Comparison of ENCODE assay signal across 22 cellular contexts in genomic region chr11:26158251-26158650, GRCh38.
"Had no signal": no experiment of that assay in that cellular context is flagged by ENCODE, and none has a peak within 500 bp of the region (broad histone marks: within the 10 kb centered on the region; RNA-seq: fewer than 3 reads in every experiment).

No MANE protein-coding gene starts in this region.

- H3K4me1 Mint-ChIP-seq: naive thymus-derived CD8-positive, alpha-beta T cell had no signal

- H3K27me3 Mint-ChIP-seq: effector memory CD8-positive, alpha-beta T cell; naive thymus-derived CD8-positive, alpha-beta T cell; stimulated activated naive CD8-positive, alpha-beta T cell treated with anti-CD3 and anti-CD28 coated beads, Interleukin-15, Interleukin-2, amounts not matched to agents 100 ng/mL and 50 ng/mL, for 24 hours had no signal

- H3K36me3 ChIP-seq: gastrocnemius medialis, heart right ventricle, neutrophil, pancreas, right lobe of liver, thoracic aorta, transverse colon, upper lobe of right lung, uterus had no signal

- H3K36me3 Mint-ChIP-seq: stimulated activated naive B cell treated with anti-CD40 and anti-IgM and Interleukin-4, amounts not matched to agents 10 μg/mL and 1 μg/mL and 100 μg/mL, for 72 hours had no signal

- H3K27ac Mint-ChIP-seq: effector memory CD8-positive, alpha-beta T cell; naive thymus-derived CD8-positive, alpha-beta T cell; stimulated activated naive B cell treated with anti-CD40 and anti-IgM and Interleukin-4, amounts not matched to agents 10 μg/mL and 1 μg/mL and 100 μg/mL, for 72 hours; stimulated activated naive CD8-positive, alpha-beta T cell treated with anti-CD3 and anti-CD28 coated beads, Interleukin-15, Interleukin-2, amounts not matched to agents 100 ng/mL and 50 ng/mL, for 24 hours had no signal

- H3K27ac ChIP-seq: gastrocnemius medialis, heart right ventricle, neutrophil, pancreas, right lobe of liver, thoracic aorta, transverse colon, upper lobe of right lung, uterus had no signal

- H3K4me3 Mint-ChIP-seq: effector memory CD8-positive, alpha-beta T cell; naive thymus-derived CD8-positive, alpha-beta T cell; stimulated activated naive B cell treated with anti-CD40 and anti-IgM and Interleukin-4, amounts not matched to agents 10 μg/mL and 1 μg/mL and 100 μg/mL, for 72 hours; stimulated activated naive CD8-positive, alpha-beta T cell treated with anti-CD3 and anti-CD28 coated beads, Interleukin-15, Interleukin-2, amounts not matched to agents 100 ng/mL and 50 ng/mL, for 24 hours had no signal

- H3K9me3 ChIP-seq: gastrocnemius medialis, heart right ventricle, neutrophil, pancreas, right lobe of liver, thoracic aorta, transverse colon, upper lobe of right lung, uterus had no signal

- H3K27me3 ChIP-seq: gastrocnemius medialis, heart right ventricle, neutrophil, pancreas, right lobe of liver, transverse colon, upper lobe of right lung, uterus had no signal

- H3K4me1 ChIP-seq: gastrocnemius medialis, heart right ventricle, pancreas, right lobe of liver, transverse colon, upper lobe of right lung, uterus had no signal

- H3K9me3 Mint-ChIP-seq: stimulated activated naive CD8-positive, alpha-beta T cell treated with anti-CD3 and anti-CD28 coated beads, Interleukin-15, Interleukin-2, amounts not matched to agents 100 ng/mL and 50 ng/mL, for 24 hours had no signal

- DNase-seq: cerebellar nuclear complex; cortex of kidney; effector memory CD8-positive, alpha-beta T cell; foreskin fibroblast; gastrocnemius medialis; heart right ventricle; hippocampal formation; mesendoderm; midbrain; naive thymus-derived CD8-positive, alpha-beta T cell; pancreas; right lobe of liver; small intestine; stimulated activated CD4-positive, alpha-beta T cell treated with anti-CD3 and anti-CD28 coated beads, Interleukin-15, amount 100 ng/mL, for 24 hours; stimulated activated CD4-positive, alpha-beta T cell treated with anti-CD3 and anti-CD28 coated beads, Interleukin-2, amount 100 ng/mL, for 48 hours; stimulated activated naive B cell treated with anti-CD40 and anti-IgM and Interleukin-4, amounts not matched to agents 10 μg/mL and 1 μg/mL and 100 μg/mL, for 72 hours; transverse colon; upper lobe of right lung; uterus had no signal

- H3K4me3 ChIP-seq: gastrocnemius medialis, heart right ventricle, pancreas, right lobe of liver, thoracic aorta, transverse colon, upper lobe of right lung, uterus had no signal
